29 cellular contexts compared by ENCODE assay signal in genomic region chr21:32947736-32948135, GRCh38.
A peak's percentile ranks its signal among the peaks of the same experiment; 100 is the strongest.
DNase-seq lines count a peak whose midpoint lies in the region; ATAC-seq and TF ChIP-seq lines count a peak whose summit lies in the region.
"Had no signal": no experiment of that assay in that cellular context is flagged by ENCODE, and none has a peak within 500 bp of the region (broad histone marks: within the 10 kb centered on the region; RNA-seq: fewer than 3 reads in every experiment).

No MANE protein-coding gene starts in this region.

- CTCF ChIA-PET in HEK293 (lab: Yijun Ruan, JAX): interaction anchor here (0.7 to 2.7 kb wide), 2 partner anchors 48 to 180 kb away, joined by 3 to 18 read pairs; no protein-coding TSS in a partner anchor

- H3K4me3 ChIP-seq in HEK293 (ENCODE audit: low read depth, low read length) (no peak overlapping the region), left ventricle myocardium inferior (no peak overlapping the region)
- H3K4me3 ChIP-seq: A549; BLaER1; BLaER1 treated with 17β-estradiol and CSF1 and Interleukin-3, amounts not matched to agents 10 nM and 100 nM had no signal

- H3K27ac ChIP-seq in HEK293 (ENCODE audit: extremely low read depth, low read depth, low read length) (no peak overlapping the region), left ventricle myocardium inferior (replicated peaks) (no peak overlapping the region)
- H3K27ac ChIP-seq: 22Rv1; A549; BLaER1; BLaER1 treated with 17β-estradiol and CSF1 and Interleukin-3, amounts not matched to agents 10 nM and 100 nM; C4-2B had no signal

- no peaks in the 10 kb centered on the region for H3K9me3 ChIP-seq in HEK293 (ENCODE audit: control insufficient read depth, insufficient read depth, low read depth, low read length)
- H3K9me3 ChIP-seq in left ventricle myocardium inferior (replicated peaks): peaks cover 4% of the 10 kb centered on the region
- H3K9me3 ChIP-seq: A549; BE2C; BLaER1; BLaER1 treated with 17β-estradiol and CSF1 and Interleukin-3, amounts not matched to agents 10 nM and 100 nM; Caco-2 had no signal

- no peak for TF ChIP-seq CTCF in HEK293 (tag by site-specific recombination; IDR thresholded peaks at IDR 0.05)
- no peak for TF ChIP-seq CTCF in omental fat pad (IDR thresholded peaks at IDR 0.05)
- no peak for TF ChIP-seq CTCF in left ventricle myocardium inferior (IDR thresholded peaks at IDR 0.05; ENCODE audit: borderline replicate concordance)

- no peaks in the 10 kb centered on the region for H3K36me3 ChIP-seq in HEK293 (ENCODE audit: control insufficient read depth in 2 of 2, insufficient read depth in 1 of 2, low read length in 2 of 2)
- no peaks in the 10 kb centered on the region for H3K36me3 ChIP-seq in left ventricle myocardium inferior
- H3K36me3 ChIP-seq: BE2C; BLaER1; BLaER1 treated with 17β-estradiol and CSF1 and Interleukin-3, amounts not matched to agents 10 nM and 100 nM had no signal

- POLR2A ChIA-PET in HEK293 (lab: Yijun Ruan, JAX): no interaction called here

- H3K4me1 ChIP-seq in HEK293 (ENCODE audit: control insufficient read depth, insufficient read depth, low read length) (no peaks in the 10 kb centered on the region), left ventricle myocardium inferior (no peaks in the 10 kb centered on the region)
- H3K4me1 ChIP-seq: A549, BE2C, Caco-2 had no signal

- no peak for ATAC-seq in omental fat pad (ENCODE audit: low FRiP score)
- ATAC-seq: A549; CD8-positive, alpha-beta T cell had no signal

- intact Hi-C loops in left ventricle myocardium inferior (cut with micrococcal nuclease): loop anchor here (10.0 kb wide), 1 partner anchor 247 kb away; no protein-coding TSS in a partner anchor

- H3K27me3 ChIP-seq in left ventricle myocardium inferior (ENCODE audit: low read depth): peaks cover 20% of the 10 kb centered on the region
- H3K27me3 ChIP-seq: BLaER1; BLaER1 treated with 17β-estradiol and CSF1 and Interleukin-3, amounts not matched to agents 10 nM and 100 nM had no signal

- DNase-seq in islet precursor cell: peak; percentile 1
- no peak for DNase-seq in omental fat pad (ENCODE audit: low spot score)
- no peak for DNase-seq in left ventricle myocardium inferior
- DNase-seq: 8988T; ACHN; AML-193; BE2C; C1 segment of cervical spinal cord; Caco-2; Calu3; CD4-positive, alpha-beta memory T cell; CD4-positive, alpha-beta T cell; CD4-positive, CD25-positive, alpha-beta regulatory T cell; CD8-positive, alpha-beta memory T cell; CD8-positive, alpha-beta T cell; COR-L47; DMS 273 treated with DMSO at 0.1 percent for 48 hours; DMS153; DMS53; DMS79; DMS79 treated with DMSO at 0.1 percent for 48 hours; DND-41; EL had no signal

TF ChIP-seq in HEK293, 187 proteins besides CTCF, POLR2A, EP300 and RAD21:
- TF ChIP-seq ZNF366 (tag by site-specific recombination; conservative IDR thresholded peaks at IDR 0.05) (no peak), ZNF37A (tag by site-specific recombination; IDR thresholded peaks at IDR 0.05) (no peak), ZNF146 (tag by site-specific recombination; IDR thresholded peaks at IDR 0.05) (peak; percentile 93), ZNF623 (tag by site-specific recombination; IDR thresholded peaks at IDR 0.05) (no peak), ZNF311 (tag by site-specific recombination; IDR thresholded peaks at IDR 0.05; ENCODE audit: borderline replicate concordance) (no peak), ZNF670 (tag by site-specific recombination; IDR thresholded peaks at IDR 0.05; ENCODE audit: low read depth) (no peak)
